ENCODE assay signal across 27 cellular contexts in the genomic region with DNA sequence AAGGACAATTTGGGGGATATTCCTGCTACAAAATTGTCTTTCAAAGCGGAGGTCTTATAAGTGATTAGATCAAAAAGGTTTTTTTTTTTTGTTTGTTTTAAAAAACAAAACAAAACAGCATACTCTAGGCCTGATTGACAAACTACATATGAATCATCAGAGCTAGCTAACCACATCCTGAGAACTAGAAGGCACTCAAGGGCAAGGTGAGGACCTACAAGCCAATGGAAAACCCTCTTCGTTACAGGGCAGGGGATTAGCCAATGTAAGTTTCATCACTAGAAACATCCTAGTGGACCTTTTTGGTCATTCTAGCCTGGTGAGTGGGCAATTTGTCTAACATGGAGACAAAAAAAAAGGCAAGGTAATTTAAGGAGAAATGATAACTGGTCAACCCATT.
DNase-seq lines count a peak whose midpoint lies in the region; FAIRE-seq and TF ChIP-seq lines count a peak whose summit lies in the region.
"Had no signal": no experiment of that assay in that cellular context is flagged by ENCODE, and none has a peak within 500 bp of the region (broad histone marks: within the 10 kb centered on the region; RNA-seq: fewer than 3 reads in every experiment).

No MANE protein-coding gene starts in this region.

- TF ChIP-seq CTCF in brain microvascular endothelial cell (IDR thresholded peaks at IDR 0.05; ENCODE audit: low read depth, low read length, missing control alignments): no peak
- no peak for TF ChIP-seq CTCF in MM.1S (IDR thresholded peaks at IDR 0.05; ENCODE audit: low read length)
- TF ChIP-seq CTCF in suprapubic skin (IDR thresholded peaks at IDR 0.05): no peak

- no peaks in the 10 kb centered on the region for H3K9me2 ChIP-seq in MM.1S (replicated peaks; ENCODE audit: insufficient read depth, low read length)

- DNase-seq in EH (ENCODE audit: low read depth) (peak; percentile 11), LHCN-M2 (ENCODE audit: low read depth) (peak; percentile 65), brain microvascular endothelial cell (peak; percentile 11), kidney tubule cell (ENCODE audit: low spot score) (peak; percentile 21), MM.1S (no peak), suprapubic skin (ENCODE audit: low spot score in 2 of 2) (no peak), GM19239 (ENCODE audit: insufficient read length, low spot score) (no peak)
- DNase-seq in activated CD4-positive, alpha-beta T cell treated with anti-CD3 and anti-CD28 coated beads, Interleukin-2, amount 10 ng/mL, durations not matched to agents 7 days and 5 days: no peak
- DNase-seq: activated CD8-positive, alpha-beta memory T cell treated with anti-CD3 and anti-CD28 coated beads, Interleukin-2, amount 50 U/mL, for 48 hours; activated gamma-delta T cell treated with Interleukin-2 at 50 U/mL for 16 hours; adrenal gland; COR-L47; effector CD4-positive, alpha-beta T cell; kidney; naive thymus-derived CD8-positive, alpha-beta T cell; NCI-H187 treated with DMSO at 0.1 percent for 48 hours; pancreas; SHP77; sigmoid colon; stimulated activated naive CD4-positive, alpha-beta T cell had no signal

- CTCF ChIA-PET in activated CD4-positive, alpha-beta T cell treated with anti-CD3 and anti-CD28 coated beads, Interleukin-2, amount 10 ng/mL, durations not matched to agents 7 days and 5 days (lab: Charles Lee): no interaction called here

- no peaks in the 10 kb centered on the region for H3K36me3 Mint-ChIP-seq in activated CD4-positive, alpha-beta T cell treated with anti-CD3 and anti-CD28 coated beads, Interleukin-2, amount 10 ng/mL, durations not matched to agents 7 days and 5 days (ENCODE audit: low read depth)
- H3K36me3 Mint-ChIP-seq: memory B cell; naive thymus-derived CD8-positive, alpha-beta T cell had no signal

- H3K4me3 Mint-ChIP-seq in activated CD4-positive, alpha-beta T cell treated with anti-CD3 and anti-CD28 coated beads, Interleukin-2, amount 10 ng/mL, durations not matched to agents 7 days and 5 days: no peak overlapping the region
- H3K4me3 Mint-ChIP-seq: B cell; central memory CD8-positive, alpha-beta T cell; memory B cell; naive thymus-derived CD8-positive, alpha-beta T cell had no signal

- H3K79me2 ChIP-seq in MM.1S (ENCODE audit: low read length): no peaks in the 10 kb centered on the region

- no peak overlapping the region for H3K9ac ChIP-seq in MM.1S (ENCODE audit: low read length)

- no peaks in the 10 kb centered on the region for H3K9me3 Mint-ChIP-seq in activated CD4-positive, alpha-beta T cell treated with anti-CD3 and anti-CD28 coated beads, Interleukin-2, amount 10 ng/mL, durations not matched to agents 7 days and 5 days
- H3K9me3 Mint-ChIP-seq: memory B cell had no signal

- no peaks in the 10 kb centered on the region for H3K27me3 Mint-ChIP-seq in activated CD4-positive, alpha-beta T cell treated with anti-CD3 and anti-CD28 coated beads, Interleukin-2, amount 10 ng/mL, durations not matched to agents 7 days and 5 days
- H3K27me3 Mint-ChIP-seq: B cell; central memory CD8-positive, alpha-beta T cell; memory B cell had no signal

- no peak overlapping the region for H3K4me3 ChIP-seq in brain microvascular endothelial cell (ENCODE audit: low read depth, low read length)
- no peak overlapping the region for H3K4me3 ChIP-seq in MM.1S (ENCODE audit: low read length)
- no peak overlapping the region for H3K4me3 ChIP-seq in suprapubic skin
- H3K4me3 ChIP-seq: adrenal gland, pancreas, sigmoid colon, tibial nerve had no signal

- H4K20me1 ChIP-seq in MM.1S (ENCODE audit: insufficient read depth, low read length): no peaks in the 10 kb centered on the region

- no peak overlapping the region for H2AFZ ChIP-seq in MM.1S (ENCODE audit: low read length)

- H3K4me1 Mint-ChIP-seq in activated CD4-positive, alpha-beta T cell treated with anti-CD3 and anti-CD28 coated beads, Interleukin-2, amount 10 ng/mL, durations not matched to agents 7 days and 5 days: no peaks in the 10 kb centered on the region
- H3K4me1 Mint-ChIP-seq: B cell; central memory CD8-positive, alpha-beta T cell; memory B cell; naive thymus-derived CD8-positive, alpha-beta T cell had no signal

- no peaks in the 10 kb centered on the region for H3K4me1 ChIP-seq in MM.1S (ENCODE audit: low read length)
- no peaks in the 10 kb centered on the region for H3K4me1 ChIP-seq in suprapubic skin
- H3K4me1 ChIP-seq: adrenal gland, pancreas, sigmoid colon, tibial nerve had no signal

- H3K4me2 ChIP-seq in MM.1S (ENCODE audit: low read depth, low read length): no peak overlapping the region

- H3K9me3 ChIP-seq in MM.1S (replicated peaks; ENCODE audit: insufficient read depth, low read length): no peaks in the 10 kb centered on the region
- no peaks in the 10 kb centered on the region for H3K9me3 ChIP-seq in suprapubic skin
- H3K9me3 ChIP-seq: adrenal gland, pancreas, sigmoid colon, tibial nerve had no signal

- POLR2A ChIA-PET in activated CD4-positive, alpha-beta T cell treated with anti-CD3 and anti-CD28 coated beads, Interleukin-2, amount 10 ng/mL, durations not matched to agents 7 days and 5 days (lab: Charles Lee): no interaction called here

- no peak overlapping the region for H3K27ac Mint-ChIP-seq in activated CD4-positive, alpha-beta T cell treated with anti-CD3 and anti-CD28 coated beads, Interleukin-2, amount 10 ng/mL, durations not matched to agents 7 days and 5 days
- H3K27ac Mint-ChIP-seq: B cell; memory B cell; naive thymus-derived CD8-positive, alpha-beta T cell had no signal

- no peaks in the 10 kb centered on the region for H3K36me3 ChIP-seq in brain microvascular endothelial cell (replicated peaks)
- H3K36me3 ChIP-seq in MM.1S (replicated peaks; ENCODE audit: insufficient read depth, low read length): no peaks in the 10 kb centered on the region
- no peaks in the 10 kb centered on the region for H3K36me3 ChIP-seq in suprapubic skin
- H3K36me3 ChIP-seq: adrenal gland, pancreas, sigmoid colon, tibial nerve had no signal

- FAIRE-seq in GM19239 (lab: Jason Lieb, UNC): no peak
- FAIRE-seq: G401.6, H1, HepG2, kidney, pancreas had no signal

- TF ChIP-seq EP300 in suprapubic skin (IDR thresholded peaks at IDR 0.05): no peak

- TF ChIP-seq POLR2A in suprapubic skin (IDR thresholded peaks at IDR 0.05): no peak

- in situ Hi-C loops in brain microvascular endothelial cell (cut with HindIII; ENCODE audit: low pct_ligation_motif_present, low sequenced_read_pairs): no loop called here

- H3K27ac ChIP-seq in brain microvascular endothelial cell (no peak overlapping the region), MM.1S (ENCODE audit: low read length) (no peak overlapping the region), suprapubic skin (no peak overlapping the region)
- H3K27ac ChIP-seq: adrenal gland, pancreas, sigmoid colon, tibial nerve had no signal

- 91% methylated on average over 2 of the region's 2 CpGs for whole genome bisulfite sequencing in suprapubic skin

- H3F3A ChIP-seq in MM.1S (ENCODE audit: insufficient read depth, low read length): no peaks in the 10 kb centered on the region

- H3K27me3 ChIP-seq in brain microvascular endothelial cell (replicated peaks): no peaks in the 10 kb centered on the region
- H3K27me3 ChIP-seq in MM.1S (replicated peaks; ENCODE audit: insufficient read depth, low read length): no peaks in the 10 kb centered on the region
- no peaks in the 10 kb centered on the region for H3K27me3 ChIP-seq in suprapubic skin
- H3K27me3 ChIP-seq: adrenal gland, pancreas, sigmoid colon, tibial nerve had no signal

Comparison
In these comparisons a context has a peak if more than half of its experiments do, and no peak if none do; other contexts are left out.
1. DNase-seq: peak in EH (single experiment), LHCN-M2 (single experiment), brain microvascular endothelial cell (single experiment) and kidney tubule cell (single experiment); none in activated CD4-positive, alpha-beta T cell treated with anti-CD3 and anti-CD28 coated beads, Interleukin-2, amount 10 ng/mL, durations not matched to agents 7 days and 5 days (single experiment), MM.1S (single experiment), suprapubic skin (0 of 2) and GM19239 (single experiment).